In the genomic region with DNA sequence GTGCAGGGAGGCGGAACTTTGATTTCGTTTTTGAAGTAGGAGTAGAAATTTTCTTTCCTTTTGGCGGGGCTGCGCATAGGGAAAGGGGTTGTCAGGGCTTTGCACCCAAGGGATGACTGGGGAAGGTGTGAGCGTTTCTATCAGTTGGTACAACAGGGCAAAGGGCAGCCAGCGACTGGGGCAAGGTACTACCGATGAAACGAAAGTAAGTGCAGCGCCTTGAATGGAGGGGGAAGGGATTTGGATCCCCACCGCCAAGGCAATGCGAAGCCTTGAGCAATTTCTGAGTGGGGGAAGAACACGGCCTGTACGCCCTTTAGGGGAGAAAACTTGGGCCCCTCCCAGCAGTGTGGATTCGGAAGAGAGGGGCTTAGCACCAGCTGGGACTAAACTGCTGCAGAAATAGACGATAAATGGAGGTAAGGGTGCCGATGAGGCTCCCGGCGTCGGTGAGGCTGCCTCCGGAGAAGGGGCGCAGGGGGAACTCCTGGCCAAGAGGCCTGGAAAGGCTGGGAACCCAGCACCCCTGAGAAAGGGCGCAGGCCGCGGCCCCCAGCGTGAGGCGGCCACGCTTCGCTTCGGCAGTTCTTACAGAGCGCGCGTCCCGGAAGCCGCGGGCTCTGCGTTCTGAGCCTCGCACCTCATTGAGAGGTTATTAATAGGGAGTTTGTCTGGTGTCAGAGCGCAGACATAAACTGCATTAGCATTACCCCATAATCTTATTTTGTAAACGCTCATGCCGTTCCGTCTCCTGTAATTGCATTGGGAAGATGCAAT, we compare ENCODE assay signal across 1 cellular context.
TF ChIP-seq lines count a peak whose summit lies in the region.

No MANE protein-coding gene starts in this region.

TF ChIP-seq in HepG2, 621 proteins besides CTCF, POLR2A, EP300 and RAD21 (continued from another document):
- TF ChIP-seq, protein P1, sequence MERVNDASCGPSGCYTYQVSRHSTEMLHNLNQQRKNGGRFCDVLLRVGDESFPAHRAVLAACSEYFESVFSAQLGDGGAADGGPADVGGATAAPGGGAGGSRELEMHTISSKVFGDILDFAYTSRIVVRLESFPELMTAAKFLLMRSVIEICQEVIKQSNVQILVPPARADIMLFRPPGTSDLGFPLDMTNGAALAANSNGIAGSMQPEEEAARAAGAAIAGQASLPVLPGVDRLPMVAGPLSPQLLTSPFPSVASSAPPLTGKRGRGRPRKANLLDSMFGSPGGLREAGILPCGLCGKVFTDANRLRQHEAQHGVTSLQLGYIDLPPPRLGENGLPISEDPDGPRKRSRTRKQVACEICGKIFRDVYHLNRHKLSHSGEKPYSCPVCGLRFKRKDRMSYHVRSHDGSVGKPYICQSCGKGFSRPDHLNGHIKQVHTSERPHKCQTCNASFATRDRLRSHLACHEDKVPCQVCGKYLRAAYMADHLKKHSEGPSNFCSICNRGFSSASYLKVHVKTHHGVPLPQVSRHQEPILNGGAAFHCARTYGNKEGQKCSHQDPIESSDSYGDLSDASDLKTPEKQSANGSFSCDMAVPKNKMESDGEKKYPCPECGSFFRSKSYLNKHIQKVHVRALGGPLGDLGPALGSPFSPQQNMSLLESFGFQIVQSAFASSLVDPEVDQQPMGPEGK (CRISPR knock-in tag; IDR thresholded peaks at IDR 0.05): 0 out of 2 replicates have a peak, but pooled peaks have one; percentile 24
- TF ChIP-seq YEATS4 (CRISPR knock-in tag; IDR thresholded peaks at IDR 0.05; ENCODE audit: borderline replicate concordance) (no peak), ZNF430 (CRISPR knock-in tag; IDR thresholded peaks at IDR 0.05) (0 out of 2 replicates have a peak, but pooled peaks have one; percentile 18), NFYB (CRISPR knock-in tag; IDR thresholded peaks at IDR 0.05) (no peak), ZNF33B (CRISPR knock-in tag; IDR thresholded peaks at IDR 0.05) (0 out of 2 replicates have a peak, but pooled peaks have one; percentile 48), ZNF770 (CRISPR knock-in tag; IDR thresholded peaks at IDR 0.05) (0 out of 2 replicates have a peak, but pooled peaks have one; percentile 13), ZSCAN25 (CRISPR knock-in tag; IDR thresholded peaks at IDR 0.05) (no peak), MBD4 (IDR thresholded peaks at IDR 0.05; ENCODE audit: borderline replicate concordance, low read length) (no peak), ZNF501 (CRISPR knock-in tag; IDR thresholded peaks at IDR 0.05) (peak; percentile 54; the same call in 1 of the 2 replicates)
- TF ChIP-seq, protein P2, sequence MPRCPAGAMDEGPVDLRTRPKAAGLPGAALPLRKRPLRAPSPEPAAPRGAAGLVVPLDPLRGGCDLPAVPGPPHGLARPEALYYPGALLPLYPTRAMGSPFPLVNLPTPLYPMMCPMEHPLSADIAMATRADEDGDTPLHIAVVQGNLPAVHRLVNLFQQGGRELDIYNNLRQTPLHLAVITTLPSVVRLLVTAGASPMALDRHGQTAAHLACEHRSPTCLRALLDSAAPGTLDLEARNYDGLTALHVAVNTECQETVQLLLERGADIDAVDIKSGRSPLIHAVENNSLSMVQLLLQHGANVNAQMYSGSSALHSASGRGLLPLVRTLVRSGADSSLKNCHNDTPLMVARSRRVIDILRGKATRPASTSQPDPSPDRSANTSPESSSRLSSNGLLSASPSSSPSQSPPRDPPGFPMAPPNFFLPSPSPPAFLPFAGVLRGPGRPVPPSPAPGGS (CRISPR knock-in tag; IDR thresholded peaks at IDR 0.05): peak; percentile 51; the same call in 1 of the 2 replicates
TF ChIP-seq in HepG2: peak in this region for 41.
